ENCODE assay signal across 1 cellular context in the genomic region with DNA sequence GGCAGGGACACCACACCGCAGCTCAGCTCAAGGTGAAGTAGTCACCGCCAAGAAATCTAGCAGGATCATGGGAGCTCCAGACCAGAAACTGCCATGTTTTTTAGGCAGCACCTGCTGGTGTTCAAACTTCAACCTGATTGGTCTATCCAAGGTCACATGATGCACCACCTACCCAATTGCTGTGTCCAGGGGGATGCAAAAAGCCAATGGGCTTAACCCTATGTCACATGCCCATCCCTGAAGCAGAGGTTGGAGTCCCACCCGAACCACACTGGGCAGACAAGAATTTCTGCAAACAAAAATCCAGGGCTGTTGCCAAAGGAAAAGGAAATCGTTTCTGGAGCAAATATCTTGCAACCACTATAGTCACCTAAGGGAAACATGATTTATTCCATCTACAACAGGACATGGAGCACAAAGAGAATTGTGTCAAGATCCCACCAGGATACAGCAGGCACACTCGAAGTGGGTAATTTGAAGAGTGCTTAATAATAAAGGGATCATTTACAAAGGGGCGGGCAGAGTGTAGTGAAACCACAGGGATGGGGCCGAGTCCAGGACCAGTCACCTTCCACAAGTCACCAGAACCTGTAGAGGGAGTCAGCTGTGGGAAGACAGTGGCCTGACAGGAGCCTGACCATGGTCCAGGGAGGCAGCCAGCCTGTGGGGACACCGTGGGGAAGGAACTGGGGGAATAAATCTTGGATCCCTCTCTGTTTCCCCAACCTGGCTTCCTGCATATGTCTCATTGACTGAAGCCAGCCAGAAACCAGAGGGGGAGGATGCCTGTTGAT.
TF ChIP-seq lines count a peak whose summit lies in the region.

No MANE protein-coding gene starts in this region.

TF ChIP-seq in GM12878, 131 proteins besides CTCF, POLR2A, EP300 and RAD21:
- no peak for TF ChIP-seq SMAD5 (IDR thresholded peaks at IDR 0.05; ENCODE audit: low read depth)
- no peak for TF ChIP-seq RUNX3 (IDR thresholded peaks at IDR 0.05; ENCODE audit: low read length)
- no peak for TF ChIP-seq MEF2A (IDR thresholded peaks at IDR 0.05; ENCODE audit: insufficient read depth, low read depth, low read length)
- TF ChIP-seq, protein P1, sequence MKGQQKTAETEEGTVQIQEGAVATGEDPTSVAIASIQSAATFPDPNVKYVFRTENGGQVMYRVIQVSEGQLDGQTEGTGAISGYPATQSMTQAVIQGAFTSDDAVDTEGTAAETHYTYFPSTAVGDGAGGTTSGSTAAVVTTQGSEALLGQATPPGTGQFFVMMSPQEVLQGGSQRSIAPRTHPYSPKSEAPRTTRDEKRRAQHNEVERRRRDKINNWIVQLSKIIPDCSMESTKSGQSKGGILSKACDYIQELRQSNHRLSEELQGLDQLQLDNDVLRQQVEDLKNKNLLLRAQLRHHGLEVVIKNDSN (IDR thresholded peaks at IDR 0.05; ENCODE audit: borderline replicate concordance, extremely low read length, insufficient read depth, low read depth, low read length): peak; percentile 18
